ENCODE assay signal across 8 cellular contexts in genomic region chr19:34135033-34135370, GRCh38. TPM values are rescaled to one million over a fixed set of nuclear protein-coding genes. Genes with fewer than 3 reads are reported as not detected.
A peak's percentile ranks its signal among the peaks of the same experiment; 100 is the strongest.
DNase-seq lines count a peak whose midpoint lies in the region; ATAC-seq and TF ChIP-seq lines count a peak whose summit lies in the region.

No MANE protein-coding gene starts in this region.

- ATAC-seq in heart right ventricle = peak in 3 of 8 donors; percentile 7 to 19 (median 18)
- ATAC-seq in body of pancreas = peak; percentile 4

- H3K9ac ChIP-seq in mesendoderm (ENCODE audit: low read length) = peak overlapping the region; percentile 91

- H3K79me1 ChIP-seq in mesendoderm (ENCODE audit: low read length) = no peaks in the 10 kb centered on the region

- no peak overlapping the region for H3K18ac ChIP-seq in mesendoderm (ENCODE audit: low read length)

- no peaks in the 10 kb centered on the region for H3K36me3 ChIP-seq in heart right ventricle
- no peaks in the 10 kb centered on the region for H3K36me3 ChIP-seq in body of pancreas (replicated peaks in 1 of 2; ENCODE audit: insufficient read depth in 1 of 2, low read depth in 2 of 2)
- H3K36me3 ChIP-seq in mesendoderm (ENCODE audit: control insufficient read depth, insufficient read depth, low read length) = no peaks in the 10 kb centered on the region
- no peaks in the 10 kb centered on the region for H3K36me3 ChIP-seq in vagina

- H3K27me3 ChIP-seq in heart right ventricle (no peaks in the 10 kb centered on the region), body of pancreas (no peaks in the 10 kb centered on the region), mesendoderm (ENCODE audit: insufficient read depth, low read length, poor library complexity) (no peaks in the 10 kb centered on the region), vagina (no peaks in the 10 kb centered on the region)

- H2BK15ac ChIP-seq in mesendoderm (replicated peaks; ENCODE audit: low read depth) = no peak overlapping the region

- 72 to 79% methylated on average over 11 of the region's 11 CpGs for WGBS in heart right ventricle, 2 donors
- 61 to 75% methylated on average over 11 of the region's 11 CpGs for WGBS in body of pancreas, 2 donors
- WGBS in mesendoderm (ENCODE audit: extremely low coverage, insufficient coverage, low lambda C conversion rate) = no CpG with 5 or more reads among the region's 11 CpGs

- H3K23ac ChIP-seq in mesendoderm (ENCODE audit: low read length) = no peak overlapping the region

- H3K4me1 ChIP-seq in heart right ventricle (peaks cover 0 to 15% (median 5%) of the 10 kb centered on the region in 9 donors), body of pancreas (peaks cover 18% of the 10 kb centered on the region), mesendoderm (ENCODE audit: control insufficient read depth, low read depth, low read length) (no peaks in the 10 kb centered on the region), vagina (peaks cover 13% of the 10 kb centered on the region)

- no peaks in the 10 kb centered on the region for H3K9me3 ChIP-seq in heart right ventricle
- no peaks in the 10 kb centered on the region for H3K9me3 ChIP-seq in body of pancreas
- H3K9me3 ChIP-seq in vagina = no peaks in the 10 kb centered on the region

- H3K56ac ChIP-seq in mesendoderm (ENCODE audit: low read length) = peak overlapping the region; percentile 95

- no peak overlapping the region for H4K8ac ChIP-seq in mesendoderm (ENCODE audit: low read depth, low read length)

- H3K27ac ChIP-seq in heart right ventricle (peak overlapping the region in 9 of 10 donors; percentile 85 to 93 (median 88)), body of pancreas (peak overlapping the region in 3 of 4 donors; percentile 87 to 95 (median 88)), mesendoderm (ENCODE audit: low read depth, low read length) (no peak overlapping the region), vagina (peak overlapping the region; percentile 94)

- no peak overlapping the region for H2BK120ac ChIP-seq in mesendoderm (ENCODE audit: low read depth, low read length)

- intact Hi-C loops in heart right ventricle (cut with DNase I) = no loop called here
- intact Hi-C loops in cardiac septum (cut with DNase I) = loop anchor here (2.0 kb wide), 1 partner anchor 38 kb away; the partner anchor contains the start of gene LSM14A
- intact Hi-C loops in body of pancreas (cut with DNase I) = no loop called here
- intact Hi-C loops in vagina (cut with DNase I) = no loop called here

- H3K4me3 ChIP-seq in heart right ventricle (peak overlapping the region in 9 of 10 donors; percentile 57 to 91 (median 82)), body of pancreas (peak overlapping the region in 1 of 2 donors; percentile 38), mesendoderm (ENCODE audit: low read length) (no peak overlapping the region), vagina (peak overlapping the region; percentile 82 to 88)

- no peak for DNase-seq in heart right ventricle
- no peak for DNase-seq in cardiac septum (ENCODE audit: low spot score)
- no peak for DNase-seq in body of pancreas
- DNase-seq in mesendoderm = no peak
- DNase-seq in vagina (ENCODE audit: extremely low spot score in 2 of 2) = no peak
- DNase-seq in GM19240 (ENCODE audit: insufficient read length, low spot score) = no peak
- DNase-seq in HT-29 (ENCODE audit: low spot score) = no peak
- no peak for DNase-seq in cerebellar cortex (ENCODE audit: low spot score)

- H4K5ac ChIP-seq in mesendoderm (ENCODE audit: low read length) = no peak overlapping the region

- no peak overlapping the region for H3K4ac ChIP-seq in mesendoderm (ENCODE audit: low read depth, low read length)

- H2BK5ac ChIP-seq in mesendoderm (ENCODE audit: low read length) = no peak overlapping the region

- H2AK5ac ChIP-seq in mesendoderm (ENCODE audit: low read length) = no peak overlapping the region

- TF ChIP-seq POLR2A in body of pancreas (IDR thresholded peaks at IDR 0.05) = no peak
- no peak for TF ChIP-seq POLR2A in vagina (IDR thresholded peaks at IDR 0.05)

- peak overlapping the region; percentile 79 for H3K4me2 ChIP-seq in mesendoderm (ENCODE audit: low read length)

- H3K79me2 ChIP-seq in mesendoderm (ENCODE audit: control insufficient read depth, insufficient read depth, low read length) = no peaks in the 10 kb centered on the region

- no peak for TF ChIP-seq CTCF in heart right ventricle (IDR thresholded peaks at IDR 0.05)
- no peak for TF ChIP-seq CTCF in body of pancreas (IDR thresholded peaks at IDR 0.05)
- TF ChIP-seq CTCF in vagina (IDR thresholded peaks at IDR 0.05) = no peak

RNA-seq across cellular contexts. Expression of gene LSM14A, which starts 37.3 kb away (rescaled TPM):
- total RNA-seq in heart right ventricle (10 to 100 TPM; 57.8 to 78.0 (median 66.1) TPM), cardiac septum (69.5 TPM), body of pancreas (10 to 100 TPM; 63.6 to 95.9 TPM), vagina (179 TPM)
- 10 to 100 TPM; 44.7 to 67.3 TPM for polyA plus RNA-seq in heart right ventricle
- 150 TPM for polyA plus RNA-seq in mesendoderm (2013, experiment 1 of 2)
- polyA plus RNA-seq in mesendoderm (2013, experiment 2 of 2) = 147 TPM
- 175 and 201 TPM in 2 replicates for total RNA-seq in HT-29 (2014; rRNA removed; shearing (Covaris generic))
